In the genomic region with DNA sequence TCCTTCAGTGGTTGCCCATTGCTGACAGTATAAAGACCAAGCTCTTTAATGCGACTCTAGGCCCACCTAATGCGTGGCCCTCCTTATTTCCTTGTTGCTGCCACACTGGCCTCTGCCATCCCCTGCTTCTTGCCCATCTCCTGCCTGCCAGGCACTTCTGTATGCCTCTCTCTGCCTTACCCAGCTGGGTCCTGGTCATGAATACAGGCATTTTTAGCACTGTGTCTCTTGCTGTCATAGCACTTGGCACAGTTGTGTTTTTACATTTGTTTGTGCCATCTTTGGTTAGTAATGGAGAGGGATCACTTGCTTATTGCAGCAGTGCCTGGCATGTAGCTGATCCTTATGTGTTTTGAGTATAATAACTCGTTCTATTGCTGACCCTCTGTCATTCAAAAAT, we compare ENCODE assay signal across 10 cellular contexts. TPM values are rescaled to one million over a fixed set of nuclear protein-coding genes. Genes with fewer than 3 reads are reported as not detected.
A peak's percentile ranks its signal among the peaks of the same experiment; 100 is the strongest.
DNase-seq lines count a peak whose midpoint lies in the region; ATAC-seq and TF ChIP-seq lines count a peak whose summit lies in the region.
"Had no signal": no experiment of that assay in that cellular context is flagged by ENCODE, and none has a peak within 500 bp of the region (broad histone marks: within the 10 kb centered on the region; RNA-seq: fewer than 3 reads in every experiment).

No MANE protein-coding gene starts in this region.

- ATAC-seq in central memory CD8-positive, alpha-beta T cell (replicated peaks; ENCODE audit: extremely low read depth, poor library complexity, severe bottlenecking): no peak
- peak in 1 of 2 donors; percentile 20 for ATAC-seq in lower lobe of right lung
- no peak for ATAC-seq in stimulated activated effector memory CD8-positive, alpha-beta T cell treated with anti-CD3 and anti-CD28 coated beads, Interleukin-12 subunit alpha, Interleukin-12 subunit beta, amount 100 ng/mL, for 72 hours
- ATAC-seq in GM19452 (IDR thresholded peaks at IDR 0.05; ENCODE audit: unreplicated experiment): no peak
- ATAC-seq in activated CD8-positive, alpha-beta T cell treated with anti-CD3 and anti-CD28 coated beads for 36 hours: no peak
- ATAC-seq: left colon had no signal

- no peaks in the 10 kb centered on the region for H3K9me3 Mint-ChIP-seq in central memory CD8-positive, alpha-beta T cell
- H3K9me3 Mint-ChIP-seq in stimulated activated effector memory CD8-positive, alpha-beta T cell treated with anti-CD3 and anti-CD28 coated beads, Interleukin-12 subunit alpha, Interleukin-12 subunit beta, amount 100 ng/mL, for 72 hours: no peaks in the 10 kb centered on the region
- no peaks in the 10 kb centered on the region for H3K9me3 Mint-ChIP-seq in activated CD8-positive, alpha-beta T cell treated with anti-CD3 and anti-CD28 coated beads for 36 hours

- H3K27ac Mint-ChIP-seq in central memory CD8-positive, alpha-beta T cell (ENCODE audit: low read depth): peak overlapping the region; percentile 4
- peak overlapping the region; percentile 52 for H3K27ac Mint-ChIP-seq in stimulated activated effector memory CD8-positive, alpha-beta T cell treated with anti-CD3 and anti-CD28 coated beads, Interleukin-12 subunit alpha, Interleukin-12 subunit beta, amount 100 ng/mL, for 72 hours
- no peak overlapping the region for H3K27ac Mint-ChIP-seq in activated CD8-positive, alpha-beta T cell treated with anti-CD3 and anti-CD28 coated beads for 36 hours

- H3K27me3 ChIP-seq in OCI-LY1 (ENCODE audit: insufficient read depth, low read length) (no peaks in the 10 kb centered on the region), lower lobe of right lung (ENCODE audit: low read depth) (no peaks in the 10 kb centered on the region), Karpas-422 (ENCODE audit: low read length) (no peaks in the 10 kb centered on the region)

- POLR2A ChIA-PET in activated CD8-positive, alpha-beta T cell treated with anti-CD3 and anti-CD28 coated beads for 36 hours (lab: Charles Lee): interaction anchor here (0.7 to 2.2 kb wide), 7 partner anchors 10 to 39 kb away, joined by 3 to 16 read pairs (median 3); partner anchors contain the start of gene MAP4K4

- no peak for TF ChIP-seq CTCF in OCI-LY1 (IDR thresholded peaks at IDR 0.05; ENCODE audit: low read length)
- no peak for TF ChIP-seq CTCF in lower lobe of right lung (IDR thresholded peaks at IDR 0.05)
- TF ChIP-seq CTCF in activated CD8-positive, alpha-beta T cell treated with anti-CD3 and anti-CD28 coated beads for 36 hours (IDR thresholded peaks at IDR 0.05): no peak

- peak overlapping the region; percentile 3 for H3K4me3 Mint-ChIP-seq in central memory CD8-positive, alpha-beta T cell
- H3K4me3 Mint-ChIP-seq in stimulated activated effector memory CD8-positive, alpha-beta T cell treated with anti-CD3 and anti-CD28 coated beads, Interleukin-12 subunit alpha, Interleukin-12 subunit beta, amount 100 ng/mL, for 72 hours: no peak overlapping the region
- no peak overlapping the region for H3K4me3 Mint-ChIP-seq in activated CD8-positive, alpha-beta T cell treated with anti-CD3 and anti-CD28 coated beads for 36 hours

- no peaks in the 10 kb centered on the region for H3F3A ChIP-seq in OCI-LY1 (ENCODE audit: insufficient read depth, low read length)

- H4K20me1 ChIP-seq in OCI-LY1 (ENCODE audit: insufficient read depth, low read length) (no peaks in the 10 kb centered on the region), Karpas-422 (ENCODE audit: insufficient read depth, low read depth, low read length) (0 out of 2 replicates have a peak, but pooled peaks cover 3% of the 10 kb centered on the region)

- H3K4me3 ChIP-seq in OCI-LY1 (ENCODE audit: low read depth, low read length, poor library complexity, severe bottlenecking): no peak overlapping the region
- no peak overlapping the region for H3K4me3 ChIP-seq in lower lobe of right lung
- H3K4me3 ChIP-seq in Karpas-422 (ENCODE audit: low read length): no peak overlapping the region

- H3K9me2 ChIP-seq in OCI-LY1 (ENCODE audit: low read depth, low read length) (no peaks in the 10 kb centered on the region), Karpas-422 (replicated peaks; ENCODE audit: insufficient read depth, low read length) (no peaks in the 10 kb centered on the region)

- H3K9ac ChIP-seq in OCI-LY1 (ENCODE audit: low read length): no peak overlapping the region
- no peak overlapping the region for H3K9ac ChIP-seq in Karpas-422 (ENCODE audit: low read length)

- no peak for DNase-seq in central memory CD8-positive, alpha-beta T cell (ENCODE audit: low spot score in 2 of 2)
- DNase-seq in lower lobe of right lung (no peak), Karpas-422 (no peak)
- no peak for DNase-seq in stimulated activated effector memory CD8-positive, alpha-beta T cell treated with anti-CD3 and anti-CD28 coated beads, Interleukin-12 subunit alpha, Interleukin-12 subunit beta, amount 100 ng/mL, for 72 hours (ENCODE audit: low spot score in 2 of 2)
- no peak for DNase-seq in activated CD8-positive, alpha-beta T cell treated with anti-CD3 and anti-CD28 coated beads for 36 hours
- DNase-seq: GDM1, left colon, NCI-H2171 treated with DMSO at 0.1 percent for 48 hours had no signal

- H3K4me1 ChIP-seq in OCI-LY1 (ENCODE audit: insufficient read depth, low read length, severe bottlenecking): peaks cover 81% of the 10 kb centered on the region
- H3K4me1 ChIP-seq in lower lobe of right lung: peaks cover 60% of the 10 kb centered on the region
- H3K4me1 ChIP-seq in Karpas-422 (ENCODE audit: low read length): no peaks in the 10 kb centered on the region

- H3K36me3 ChIP-seq in OCI-LY1 (ENCODE audit: insufficient read depth, low read length) (no peaks in the 10 kb centered on the region), lower lobe of right lung (no peaks in the 10 kb centered on the region), Karpas-422 (ENCODE audit: insufficient read depth, low read length) (no peaks in the 10 kb centered on the region)

- intact Hi-C loops in lower lobe of right lung (cut with DNase I): no loop called here
- intact Hi-C loops in activated CD8-positive, alpha-beta T cell treated with anti-CD3 and anti-CD28 coated beads for 36 hours (cut with micrococcal nuclease): no loop called here

- H3K9me3 ChIP-seq in OCI-LY1 (ENCODE audit: low read length) (no peaks in the 10 kb centered on the region), lower lobe of right lung (no peaks in the 10 kb centered on the region), Karpas-422 (ENCODE audit: low read length) (no peaks in the 10 kb centered on the region)

- H3K79me2 ChIP-seq in OCI-LY1 (ENCODE audit: insufficient read depth, low read length): peaks cover 78% of the 10 kb centered on the region
- H3K79me2 ChIP-seq in Karpas-422 (ENCODE audit: low read length): no peaks in the 10 kb centered on the region

- peaks cover 2% of the 10 kb centered on the region for H3K36me3 Mint-ChIP-seq in central memory CD8-positive, alpha-beta T cell (ENCODE audit: insufficient read depth)
- H3K36me3 Mint-ChIP-seq in stimulated activated effector memory CD8-positive, alpha-beta T cell treated with anti-CD3 and anti-CD28 coated beads, Interleukin-12 subunit alpha, Interleukin-12 subunit beta, amount 100 ng/mL, for 72 hours: no peaks in the 10 kb centered on the region
- H3K36me3 Mint-ChIP-seq in activated CD8-positive, alpha-beta T cell treated with anti-CD3 and anti-CD28 coated beads for 36 hours (ENCODE audit: low read depth): no peaks in the 10 kb centered on the region

- H2AFZ ChIP-seq in OCI-LY1 (ENCODE audit: low read length) (no peak overlapping the region), Karpas-422 (ENCODE audit: low read length) (no peak overlapping the region)

- H3K27me3 Mint-ChIP-seq in central memory CD8-positive, alpha-beta T cell: no peaks in the 10 kb centered on the region
- no peaks in the 10 kb centered on the region for H3K27me3 Mint-ChIP-seq in activated CD8-positive, alpha-beta T cell treated with anti-CD3 and anti-CD28 coated beads for 36 hours

- H3K4me2 ChIP-seq in OCI-LY1 (ENCODE audit: low read length): no peak overlapping the region
- H3K4me2 ChIP-seq in Karpas-422 (ENCODE audit: low read depth, low read length, poor library complexity, severe bottlenecking): no peak overlapping the region

- H3K27ac ChIP-seq in OCI-LY1 (ENCODE audit: low read depth, low read length, poor library complexity, severe bottlenecking) (peak overlapping the region; percentile 32), lower lobe of right lung (peak overlapping the region; percentile 12), Karpas-422 (ENCODE audit: low read length) (no peak overlapping the region)

- peaks cover 72% of the 10 kb centered on the region for H3K4me1 Mint-ChIP-seq in central memory CD8-positive, alpha-beta T cell
- peaks cover 72% of the 10 kb centered on the region for H3K4me1 Mint-ChIP-seq in stimulated activated effector memory CD8-positive, alpha-beta T cell treated with anti-CD3 and anti-CD28 coated beads, Interleukin-12 subunit alpha, Interleukin-12 subunit beta, amount 100 ng/mL, for 72 hours
- peaks cover 78% of the 10 kb centered on the region for H3K4me1 Mint-ChIP-seq in activated CD8-positive, alpha-beta T cell treated with anti-CD3 and anti-CD28 coated beads for 36 hours (ENCODE audit: low read depth)

- CTCF ChIA-PET in activated CD8-positive, alpha-beta T cell treated with anti-CD3 and anti-CD28 coated beads for 36 hours (lab: Charles Lee): interaction anchor here (0.6 to 1.3 kb wide), 5 partner anchors 11 to 61 kb away, joined by 3 to 4 read pairs (median 3); no protein-coding TSS in a partner anchor

RNA-seq across cellular contexts. Expression of gene MAP4K4, which starts 38.7 kb away (rescaled TPM):
- 68.4 TPM for total RNA-seq in lower lobe of right lung
- 2.7 and 4.5 TPM in 2 replicates for total RNA-seq in Karpas-422 (2014; rRNA removed; shearing (Covaris generic); ENCODE audit: low replicate concordance)
- 10 to 100 TPM; 26.3 to 27.3 TPM for total RNA-seq in activated CD8-positive, alpha-beta T cell treated with anti-CD3 and anti-CD28 coated beads for 36 hours
